In genomic region chr6:5206920-5207561, GRCh38 we compare ENCODE assay signal across 16 cellular contexts. TPM values are rescaled to one million over a fixed set of nuclear protein-coding genes. Genes with fewer than 3 reads are reported as not detected.
DNase-seq lines count a peak whose midpoint lies in the region; ATAC-seq lines count a peak whose summit lies in the region.
"Had no signal": no experiment of that assay in that cellular context is flagged by ENCODE, and none has a peak within 500 bp of the region (broad histone marks: within the 10 kb centered on the region; RNA-seq: fewer than 3 reads in every experiment).

No MANE protein-coding gene starts in this region.

- H3K27me3 Mint-ChIP-seq in natural killer cell treated with Interleukin-12 subunit alpha and Interleukin-12 subunit beta and Interleukin-15 and Interleukin-18, amount 100 ng/mL, for 72 hours, result no peaks in the 10 kb centered on the region
- H3K27me3 Mint-ChIP-seq: activated CD4-positive, alpha-beta T cell treated with anti-CD3 and anti-CD28 coated beads, Interleukin-2, amount 10 ng/mL, durations not matched to agents 24 days and 14 days; brain; CD4-positive, alpha-beta T cell had no signal

- H3K9me3 Mint-ChIP-seq in natural killer cell treated with Interleukin-12 subunit alpha and Interleukin-12 subunit beta and Interleukin-15 and Interleukin-18, amount 100 ng/mL, for 72 hours, result no peaks in the 10 kb centered on the region
- H3K9me3 Mint-ChIP-seq: activated CD4-positive, alpha-beta T cell treated with anti-CD3 and anti-CD28 coated beads, Interleukin-2, amount 10 ng/mL, durations not matched to agents 24 days and 14 days; brain; CD4-positive, alpha-beta T cell had no signal

- H3K36me3 ChIP-seq in SK-N-MC (ENCODE audit: insufficient read depth, low read length) (0 out of 2 replicates have a peak, but pooled peaks cover 5% of the 10 kb centered on the region), muscle layer of colon (ENCODE audit: insufficient read depth, low read length) (no peaks in the 10 kb centered on the region)
- H3K36me3 ChIP-seq: Peyer's patch had no signal

- no peaks in the 10 kb centered on the region for H3K9me3 ChIP-seq in SK-N-MC (ENCODE audit: low read depth, low read length)
- H3K9me3 ChIP-seq in muscle layer of colon (ENCODE audit: low read length), result no peaks in the 10 kb centered on the region
- H3K9me3 ChIP-seq: Peyer's patch had no signal

- DNase-seq in SK-N-MC (ENCODE audit: low read depth, low spot score) (no peak), substantia nigra (lab: John Stamatoyannopoulos, UW) (peak in 1 of 49 donors; percentile 9)
- no peak for DNase-seq in natural killer cell treated with Interleukin-12 subunit alpha and Interleukin-12 subunit beta and Interleukin-15 and Interleukin-18, amount 100 ng/mL, for 72 hours (ENCODE audit: low spot score)
- DNase-seq: activated CD4-positive, alpha-beta T cell treated with anti-CD3 and anti-CD28 coated beads, Interleukin-2, amount 10 ng/mL, durations not matched to agents 24 days and 14 days; CD4-positive, alpha-beta T cell; DMS 273 treated with DMSO at 0.1 percent for 48 hours; H7; NCI-H1105 treated with DMSO at 0.1 percent for 48 hours; Peyer's patch; T-helper 2 cell had no signal

- no peak overlapping the region for H3K4me3 Mint-ChIP-seq in natural killer cell treated with Interleukin-12 subunit alpha and Interleukin-12 subunit beta and Interleukin-15 and Interleukin-18, amount 100 ng/mL, for 72 hours
- H3K4me3 Mint-ChIP-seq: activated CD4-positive, alpha-beta T cell treated with anti-CD3 and anti-CD28 coated beads, Interleukin-2, amount 10 ng/mL, durations not matched to agents 24 days and 14 days; brain; CD4-positive, alpha-beta T cell had no signal

- H3K27ac ChIP-seq in SK-N-MC (0 out of 2 replicates have a peak overlapping the region, but pooled peaks have one; percentile 79), cingulate gyrus (ENCODE audit: low read depth, low read length) (peak overlapping the region; percentile 97), muscle layer of colon (ENCODE audit: low read depth, low read length) (peak overlapping the region; percentile 4), substantia nigra (ENCODE audit: low read depth, low read length, poor library complexity, severe bottlenecking) (peak overlapping the region; percentile 90)

- H3K4me3 ChIP-seq in SK-N-MC, result no peak overlapping the region
- H3K4me3 ChIP-seq in muscle layer of colon (ENCODE audit: low read depth in 1 of 2, low read length in 2 of 2), result no peak overlapping the region
- H3K4me3 ChIP-seq: Peyer's patch had no signal

- H3K27ac Mint-ChIP-seq in natural killer cell treated with Interleukin-12 subunit alpha and Interleukin-12 subunit beta and Interleukin-15 and Interleukin-18, amount 100 ng/mL, for 72 hours, result no peak overlapping the region
- H3K27ac Mint-ChIP-seq: CD4-positive, alpha-beta T cell had no signal

- peaks cover 60% of the 10 kb centered on the region for H3K4me1 ChIP-seq in muscle layer of colon (ENCODE audit: insufficient read depth, low read length)

- no peaks in the 10 kb centered on the region for H3K27me3 ChIP-seq in muscle layer of colon (ENCODE audit: control insufficient read depth in 1 of 2, insufficient read depth in 2 of 2, low read length in 2 of 2)
- H3K27me3 ChIP-seq: Peyer's patch had no signal

- H3K9ac ChIP-seq in SK-N-MC (ENCODE audit: insufficient read length), result no peak overlapping the region
- no peak overlapping the region for H3K9ac ChIP-seq in muscle layer of colon (ENCODE audit: low read length)

- no peak for ATAC-seq in HG03095 (IDR thresholded peaks at IDR 0.05; ENCODE audit: unreplicated experiment)
- no peak for ATAC-seq in GM21390 (IDR thresholded peaks at IDR 0.05; ENCODE audit: unreplicated experiment)
- no peak for ATAC-seq in GM21723 (IDR thresholded peaks at IDR 0.05; ENCODE audit: unreplicated experiment)
- no peak for ATAC-seq in natural killer cell treated with Interleukin-12 subunit alpha and Interleukin-12 subunit beta and Interleukin-15 and Interleukin-18, amount 100 ng/mL, for 72 hours

- H3K36me3 Mint-ChIP-seq in natural killer cell treated with Interleukin-12 subunit alpha and Interleukin-12 subunit beta and Interleukin-15 and Interleukin-18, amount 100 ng/mL, for 72 hours, result no peaks in the 10 kb centered on the region
- H3K36me3 Mint-ChIP-seq: brain had no signal

- no peaks in the 10 kb centered on the region for H3K4me1 Mint-ChIP-seq in natural killer cell treated with Interleukin-12 subunit alpha and Interleukin-12 subunit beta and Interleukin-15 and Interleukin-18, amount 100 ng/mL, for 72 hours (ENCODE audit: low read depth in 2 of 2)

RNA-seq across cellular contexts. Expression of gene LYRM4, which starts 53.7 kb away (rescaled TPM):
- 10 to 100 TPM; 27.7 to 43.0 TPM for total RNA-seq in natural killer cell treated with Interleukin-12 subunit alpha and Interleukin-12 subunit beta and Interleukin-15 and Interleukin-18, amount 100 ng/mL, for 72 hours

RNA-seq across cellular contexts. Expression of gene FARS2, which starts 54.3 kb away (rescaled TPM):
- total RNA-seq in natural killer cell treated with Interleukin-12 subunit alpha and Interleukin-12 subunit beta and Interleukin-15 and Interleukin-18, amount 100 ng/mL, for 72 hours, result 10 to 100 TPM; 20.4 to 41.7 TPM

Comparison
In these comparisons a context has a peak if more than half of its experiments do, and no peak if none do; other contexts are left out.
1. H3K27ac ChIP-seq: peak in every context shown above with its lines; median percentile 97 in cingulate gyrus; 90 in substantia nigra; 79 in SK-N-MC; 4 in muscle layer of colon.